27 cellular contexts compared by ENCODE assay signal in genomic region chr10:16310440-16310839, GRCh38.
"Had no signal": no experiment of that assay in that cellular context is flagged by ENCODE, and none has a peak within 500 bp of the region (broad histone marks: within the 10 kb centered on the region; RNA-seq: fewer than 3 reads in every experiment).

No MANE protein-coding gene starts in this region.

- H3K27me3 ChIP-seq: stomach, suprapubic skin, testis, thyroid gland, tibial artery, tibial nerve, transverse colon, upper lobe of left lung, upper lobe of right lung, uterus, vagina had no signal

- H3K36me3 ChIP-seq: stomach, suprapubic skin, thoracic aorta, thyroid gland, tibial artery, tibial nerve, transverse colon, upper lobe of left lung, upper lobe of right lung, uterus, vagina had no signal

- ATAC-seq: stimulated activated effector memory CD8-positive, alpha-beta T cell treated with anti-CD3 and anti-CD28 coated beads, Interleukin-12 subunit alpha, Interleukin-12 subunit beta, amount 100 ng/mL, for 72 hours; stimulated activated memory B cell treated with anti-CD40 and anti-IgM and Interleukin-4, amounts not matched to agents 10 μg/mL and 1 μg/mL and 100 μg/mL, for 72 hours; stimulated activated naive B cell treated with anti-CD40 and anti-IgM and Interleukin-4, amounts not matched to agents 10 μg/mL and 1 μg/mL and 100 μg/mL, for 72 hours; stimulated activated naive CD8-positive, alpha-beta T cell treated with anti-CD3 and anti-CD28 coated beads, Interleukin-15, amount 100 ng/mL, for 72 hours; stimulated activated naive CD8-positive, alpha-beta T cell treated with anti-CD3 and anti-CD28 coated beads, Interleukin-15, Interleukin-2, amounts not matched to agents 100 U/mL and 50 U/mL, for 24 hours; upper lobe of right lung had no signal

- H3K4me3 ChIP-seq: stomach, suprapubic skin, testis, thoracic aorta, thyroid gland, tibial artery, tibial nerve, transverse colon, upper lobe of left lung, upper lobe of right lung, uterus, vagina had no signal

- FAIRE-seq: urothelium cell line had no signal

- H3K27ac ChIP-seq: stomach, suprapubic skin, testis, thoracic aorta, thyroid gland, tibial artery, tibial nerve, transverse colon, upper lobe of left lung, upper lobe of right lung, uterus, vagina had no signal

- H3K4me1 ChIP-seq: stomach, suprapubic skin, testis, thyroid gland, tibial artery, tibial nerve, transverse colon, upper lobe of left lung, upper lobe of right lung, uterus, vagina had no signal

- DNase-seq: stimulated activated CD4-positive, alpha-beta T cell treated with anti-CD3 and anti-CD28 coated beads, Interleukin-2, amount 100 ng/mL, for 48 hours; stimulated activated CD4-positive, alpha-beta T cell treated with anti-CD3 and anti-CD28 coated beads, Interleukin-4, amount 100 ng/mL, for 1 hour; stimulated activated CD4-positive, alpha-beta T cell treated with anti-CD3 and anti-CD28 coated beads, Interleukin-4, amount 100 ng/mL, for 24 hours; stimulated activated CD4-positive, alpha-beta T cell treated with anti-CD3 and anti-CD28 coated beads, Interleukin-4, amount 100 ng/mL, for 4 hours; stimulated activated CD8-positive, alpha-beta memory T cell treated with anti-CD3 and anti-CD28 coated beads, Interleukin-4, amount 100 ng/mL, for 48 hours; stimulated activated naive B cell treated with anti-CD40 and anti-IgM and Interleukin-4, amounts not matched to agents 10 μg/mL and 1 μg/mL and 100 μg/mL, for 72 hours; stimulated activated naive CD4-positive, alpha-beta T cell; stimulated activated naive CD4-positive, alpha-beta T cell treated with Interleukin-2 at 50 U/mL for 16 hours; stimulated activated naive CD8-positive, alpha-beta T cell treated with anti-CD3 and anti-CD28 coated beads, Interleukin-15, amount 100 ng/mL, for 72 hours; stimulated activated naive CD8-positive, alpha-beta T cell treated with anti-CD3 and anti-CD28 coated beads, Interleukin-15, Interleukin-2, amounts not matched to agents 100 U/mL and 50 U/mL, for 24 hours; stomach; substantia nigra; testis; thyroid gland; tibial artery; transverse colon; trophoblast cell; upper lobe of left lung; upper lobe of right lung; uterus had no signal

- H3K9me3 ChIP-seq: testis, thyroid gland, upper lobe of left lung, uterus had no signal
